ENCODE assay signal across 8 cellular contexts in the genomic region with DNA sequence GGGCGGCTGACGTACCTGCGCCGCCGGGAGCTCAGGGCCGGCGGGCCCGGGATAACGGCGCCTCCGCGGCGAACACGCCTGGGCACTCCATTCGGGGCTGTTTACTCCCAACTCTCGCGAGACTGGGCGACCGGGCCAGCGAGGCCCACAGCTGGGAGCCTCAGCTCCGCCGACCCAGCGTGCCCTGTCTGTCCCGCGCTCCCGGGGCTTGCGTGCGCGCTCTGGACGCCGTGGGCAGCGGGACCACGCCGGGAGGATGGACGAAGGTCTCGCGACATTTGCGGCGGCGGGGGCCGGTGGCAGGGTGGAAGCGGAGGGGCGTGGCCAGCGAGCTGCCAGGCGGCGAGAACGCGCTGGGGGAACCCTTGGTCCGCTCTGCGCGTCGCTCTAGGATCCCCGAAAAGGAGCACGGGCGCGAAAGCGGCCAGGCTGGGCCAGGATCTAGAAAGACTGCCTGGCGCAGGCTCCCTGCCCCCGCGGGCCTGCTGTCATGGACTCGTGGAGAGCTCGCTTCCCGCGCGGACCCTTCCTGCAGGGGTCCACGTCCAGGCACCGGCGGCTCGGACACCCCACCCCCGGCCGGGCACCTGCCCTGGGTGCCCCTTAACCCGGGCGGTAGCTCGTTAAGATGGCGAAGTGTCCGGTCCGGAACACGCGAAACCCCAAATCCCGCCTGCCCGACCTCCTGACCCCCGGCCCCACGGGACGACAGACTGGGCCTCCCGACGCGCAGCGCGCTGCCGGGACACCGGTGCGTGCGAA. TPM values are rescaled to one million over a fixed set of nuclear protein-coding genes. Genes with fewer than 3 reads are reported as not detected.
DNase-seq lines count a peak whose midpoint lies in the region; ATAC-seq and TF ChIP-seq lines count a peak whose summit lies in the region.

A gene (minus strand): TSS at position 223 of the 762 bp plus-strand sequence. CDS start 15,159 bp downstream, outside the sequence.

- no peaks in the 10 kb centered on the region for H3K36me3 ChIP-seq in muscle layer of duodenum (ENCODE audit: control insufficient read depth in 1 of 2, insufficient read depth in 2 of 2, low read length in 2 of 2)

- peaks cover 4% of the 10 kb centered on the region for H3K36me3 Mint-ChIP-seq in activated T-cell treated with anti-CD3 and anti-CD28 coated beads, Interleukin-2, amount 50 U/mL, for 4 hours (ENCODE audit: insufficient read depth)

- H3K4me3 ChIP-seq in muscle layer of duodenum (ENCODE audit: low read depth in 1 of 2, low read length in 2 of 2) = peak within 1 kb of the TSS; percentile 95

- H3K27me3 ChIP-seq in muscle layer of duodenum (ENCODE audit: low read depth, low read length) = no peaks in the 10 kb centered on the region

- H3K27ac ChIP-seq in muscle layer of duodenum (ENCODE audit: low read length) = peak within 1 kb of the TSS; percentile 89

- DNase-seq in DMS53 (lab: John Stamatoyannopoulos, UW) (peak; percentile 98), KG1 (lab: John Stamatoyannopoulos, UW) (peak; percentile 95)
- DNase-seq in activated T-cell treated with anti-CD3 and anti-CD28 coated beads, Interleukin-2, amount 50 U/mL, for 4 hours = peak; percentile 98
- peak; percentile 92 to 99 for DNase-seq in stimulated activated CD8-positive, alpha-beta memory T cell treated with anti-CD3 and anti-CD28 coated beads, Interleukin-7, amount 100 ng/mL, for 4 hours (ENCODE audit: low read depth in 2 of 2)

- peak within 1 kb of the TSS; percentile 93 for H3K4me3 Mint-ChIP-seq in activated T-cell treated with anti-CD3 and anti-CD28 coated beads, Interleukin-2, amount 50 U/mL, for 4 hours

- peaks cover 26% of the 10 kb centered on the region for H3K4me1 Mint-ChIP-seq in activated T-cell treated with anti-CD3 and anti-CD28 coated beads, Interleukin-2, amount 50 U/mL, for 4 hours (ENCODE audit: low read depth)

- H3K9me3 ChIP-seq in muscle layer of duodenum (ENCODE audit: control insufficient read depth in 1 of 2, low read length in 2 of 2) = no peaks in the 10 kb centered on the region

- H3K27me3 Mint-ChIP-seq in activated T-cell treated with anti-CD3 and anti-CD28 coated beads, Interleukin-2, amount 50 U/mL, for 4 hours (ENCODE audit: low read depth) = no peaks in the 10 kb centered on the region

- H3K9me3 Mint-ChIP-seq in activated T-cell treated with anti-CD3 and anti-CD28 coated beads, Interleukin-2, amount 50 U/mL, for 4 hours = no peaks in the 10 kb centered on the region

- ATAC-seq in GM21723 (IDR thresholded peaks at IDR 0.05; ENCODE audit: unreplicated experiment) (peak; percentile 93), esophagus mucosa (peak; percentile 98)
- ATAC-seq in activated T-cell treated with anti-CD3 and anti-CD28 coated beads, Interleukin-2, amount 50 U/mL, for 4 hours = peak; percentile 90 to 91

- peaks cover 9 to 21% of the 10 kb centered on the region in 2 donors for H3K4me1 ChIP-seq in muscle layer of duodenum (ENCODE audit: control insufficient read depth in 1 of 2, insufficient read depth in 2 of 2, low read length in 2 of 2)

TF ChIP-seq in PFSK-1, 5 proteins besides CTCF, POLR2A, EP300 and RAD21:
- TF ChIP-seq POLR2AphosphoS5 (IDR thresholded peaks at IDR 0.05; ENCODE audit: low read depth, low read length) (peak; percentile 80), TAF1 (IDR thresholded peaks at IDR 0.05; ENCODE audit: borderline replicate concordance, insufficient read depth, low read length) (no peak), SIN3A (IDR thresholded peaks at IDR 0.05; ENCODE audit: borderline replicate concordance, insufficient read depth, low read length) (peak; percentile 42; the same call in 1 of the 2 replicates), FOXP2 (optimal IDR thresholded peaks at IDR 0.05; ENCODE audit: borderline replicate concordance, extremely low read depth, extremely low read length, insufficient read depth) (peak; percentile 91)
- TF ChIP-seq, protein P1, sequence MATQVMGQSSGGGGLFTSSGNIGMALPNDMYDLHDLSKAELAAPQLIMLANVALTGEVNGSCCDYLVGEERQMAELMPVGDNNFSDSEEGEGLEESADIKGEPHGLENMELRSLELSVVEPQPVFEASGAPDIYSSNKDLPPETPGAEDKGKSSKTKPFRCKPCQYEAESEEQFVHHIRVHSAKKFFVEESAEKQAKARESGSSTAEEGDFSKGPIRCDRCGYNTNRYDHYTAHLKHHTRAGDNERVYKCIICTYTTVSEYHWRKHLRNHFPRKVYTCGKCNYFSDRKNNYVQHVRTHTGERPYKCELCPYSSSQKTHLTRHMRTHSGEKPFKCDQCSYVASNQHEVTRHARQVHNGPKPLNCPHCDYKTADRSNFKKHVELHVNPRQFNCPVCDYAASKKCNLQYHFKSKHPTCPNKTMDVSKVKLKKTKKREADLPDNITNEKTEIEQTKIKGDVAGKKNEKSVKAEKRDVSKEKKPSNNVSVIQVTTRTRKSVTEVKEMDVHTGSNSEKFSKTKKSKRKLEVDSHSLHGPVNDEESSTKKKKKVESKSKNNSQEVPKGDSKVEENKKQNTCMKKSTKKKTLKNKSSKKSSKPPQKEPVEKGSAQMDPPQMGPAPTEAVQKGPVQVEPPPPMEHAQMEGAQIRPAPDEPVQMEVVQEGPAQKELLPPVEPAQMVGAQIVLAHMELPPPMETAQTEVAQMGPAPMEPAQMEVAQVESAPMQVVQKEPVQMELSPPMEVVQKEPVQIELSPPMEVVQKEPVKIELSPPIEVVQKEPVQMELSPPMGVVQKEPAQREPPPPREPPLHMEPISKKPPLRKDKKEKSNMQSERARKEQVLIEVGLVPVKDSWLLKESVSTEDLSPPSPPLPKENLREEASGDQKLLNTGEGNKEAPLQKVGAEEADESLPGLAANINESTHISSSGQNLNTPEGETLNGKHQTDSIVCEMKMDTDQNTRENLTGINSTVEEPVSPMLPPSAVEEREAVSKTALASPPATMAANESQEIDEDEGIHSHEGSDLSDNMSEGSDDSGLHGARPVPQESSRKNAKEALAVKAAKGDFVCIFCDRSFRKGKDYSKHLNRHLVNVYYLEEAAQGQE (IDR thresholded peaks at IDR 0.05; ENCODE audit: insufficient read depth in 1 of 2, low read depth in 2 of 2, low read length in 2 of 2) = 0 out of 4 replicates have a peak, but pooled peaks of 1 of the 2 experiments have one; percentile 40

RNA-seq across cellular contexts. Expression of the gene that starts here (rescaled TPM):
- 32.7 TPM for polyA plus RNA-seq in PFSK-1 (2012; ENCODE audit: insufficient read length, low read depth)
- 10 to 100 TPM; 44.9 to 52.8 (median 49.2) TPM for total RNA-seq in activated T-cell treated with anti-CD3 and anti-CD28 coated beads, Interleukin-2, amount 50 U/mL, for 4 hours
- total RNA-seq in esophagus mucosa = 37.3 TPM

Comparison
In these comparisons a context has a peak if more than half of its experiments do, and no peak if none do; other contexts are left out.
1. Peak in every context shown above with its lines: DNase-seq, ATAC-seq, H3K4me3 ChIP-seq and H3K27ac ChIP-seq.